In the genomic region with DNA sequence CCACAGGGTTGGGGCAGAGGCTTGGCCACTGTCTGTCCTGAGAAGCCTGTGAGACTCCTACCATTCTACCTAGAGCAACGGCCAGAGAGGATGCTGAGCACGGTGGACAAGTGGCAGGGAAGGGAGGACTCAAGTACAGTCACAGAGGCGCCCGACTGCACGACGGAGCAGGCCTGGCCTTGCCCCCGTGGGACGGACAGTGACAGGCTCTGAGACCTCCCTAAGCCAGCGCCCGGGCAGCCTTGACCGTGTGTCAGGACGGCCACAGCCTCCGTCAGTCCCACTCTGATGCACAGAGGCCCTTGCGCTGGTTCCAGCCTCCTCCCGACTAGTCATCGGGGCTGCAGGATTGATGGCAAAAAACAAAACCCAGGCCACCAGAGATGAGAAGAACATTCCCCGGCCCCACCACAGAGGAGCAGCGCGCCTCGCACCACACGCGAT, we compare ENCODE assay signal across 19 cellular contexts. TPM values are rescaled to one million over a fixed set of nuclear protein-coding genes. Genes with fewer than 3 reads are reported as not detected.
DNase-seq lines count a peak whose midpoint lies in the region; ATAC-seq and TF ChIP-seq lines count a peak whose summit lies in the region.
"Had no signal": no experiment of that assay in that cellular context is flagged by ENCODE, and none has a peak within 500 bp of the region (broad histone marks: within the 10 kb centered on the region; RNA-seq: fewer than 3 reads in every experiment).

No MANE protein-coding gene starts in this region.

- ATAC-seq in activated naive CD4-positive, alpha-beta T cell treated with anti-CD3 and anti-CD28 coated beads, Interleukin-2, amount 50 U/mL, for 72 hours: peak in 1 of 2 donors; percentile 13
- no peak for ATAC-seq in natural killer cell treated with Interleukin-12 subunit alpha and Interleukin-12 subunit beta and Interleukin-15 and Interleukin-18, amount 100 ng/mL, for 72 hours
- ATAC-seq in GM21423 (IDR thresholded peaks at IDR 0.05; ENCODE audit: unreplicated experiment) (no peak), GM18870 (IDR thresholded peaks at IDR 0.05; ENCODE audit: unreplicated experiment) (no peak), GM21825 (IDR thresholded peaks at IDR 0.05; ENCODE audit: unreplicated experiment) (no peak)

- no peaks in the 10 kb centered on the region for H3K4me1 ChIP-seq in Peyer's patch
- H3K4me1 ChIP-seq: tibial nerve had no signal

- no peak overlapping the region for H3K27ac ChIP-seq in Peyer's patch
- H3K27ac ChIP-seq: KMS-11, tibial nerve had no signal

- no peaks in the 10 kb centered on the region for H3K9me3 ChIP-seq in Peyer's patch

- H3K27me3 Mint-ChIP-seq in natural killer cell treated with Interleukin-12 subunit alpha and Interleukin-12 subunit beta and Interleukin-15 and Interleukin-18, amount 100 ng/mL, for 72 hours: no peaks in the 10 kb centered on the region
- H3K27me3 Mint-ChIP-seq: activated CD4-positive, alpha-beta T cell treated with anti-CD3 and anti-CD28 coated beads for 36 hours; activated naive CD8-positive, alpha-beta T cell had no signal

- no peak overlapping the region for H3K4me3 ChIP-seq in Peyer's patch
- H3K4me3 ChIP-seq: tibial nerve had no signal

- H3K27ac Mint-ChIP-seq in activated naive CD4-positive, alpha-beta T cell treated with anti-CD3 and anti-CD28 coated beads, Interleukin-2, amount 50 U/mL, for 72 hours: peak overlapping the region; percentile 16 to 24
- H3K27ac Mint-ChIP-seq in natural killer cell treated with Interleukin-12 subunit alpha and Interleukin-12 subunit beta and Interleukin-15 and Interleukin-18, amount 100 ng/mL, for 72 hours: peak overlapping the region; percentile 36 to 69

- no peaks in the 10 kb centered on the region for H3K27me3 ChIP-seq in Peyer's patch
- H3K27me3 ChIP-seq: tibial nerve had no signal

- TF ChIP-seq CTCF in Peyer's patch (IDR thresholded peaks at IDR 0.05): no peak

- no peaks in the 10 kb centered on the region for H3K36me3 Mint-ChIP-seq in activated naive CD4-positive, alpha-beta T cell treated with anti-CD3 and anti-CD28 coated beads, Interleukin-2, amount 50 U/mL, for 72 hours
- H3K36me3 Mint-ChIP-seq in natural killer cell treated with Interleukin-12 subunit alpha and Interleukin-12 subunit beta and Interleukin-15 and Interleukin-18, amount 100 ng/mL, for 72 hours: no peaks in the 10 kb centered on the region
- H3K36me3 Mint-ChIP-seq: stimulated activated naive B cell treated with anti-CD40 and anti-IgM and Interleukin-4, amounts not matched to agents 10 μg/mL and 1 μg/mL and 100 μg/mL, for 72 hours had no signal

- TF ChIP-seq POLR2A in Peyer's patch (IDR thresholded peaks at IDR 0.05): no peak

- H3K4me1 Mint-ChIP-seq in natural killer cell treated with Interleukin-12 subunit alpha and Interleukin-12 subunit beta and Interleukin-15 and Interleukin-18, amount 100 ng/mL, for 72 hours (ENCODE audit: low read depth in 2 of 2): peaks cover 12 to 21% of the 10 kb centered on the region in 2 donors

- H3K36me3 ChIP-seq in Peyer's patch: peaks cover 0 to 10% (median 0%) of the 10 kb centered on the region in 3 donors

- no peaks in the 10 kb centered on the region for H3K9me3 Mint-ChIP-seq in activated naive CD4-positive, alpha-beta T cell treated with anti-CD3 and anti-CD28 coated beads, Interleukin-2, amount 50 U/mL, for 72 hours
- H3K9me3 Mint-ChIP-seq in natural killer cell treated with Interleukin-12 subunit alpha and Interleukin-12 subunit beta and Interleukin-15 and Interleukin-18, amount 100 ng/mL, for 72 hours: no peaks in the 10 kb centered on the region

- DNase-seq in activated naive CD4-positive, alpha-beta T cell treated with anti-CD3 and anti-CD28 coated beads, Interleukin-2, amount 50 U/mL, for 72 hours (ENCODE audit: low spot score in 2 of 2): no peak
- no peak for DNase-seq in activated naive CD4-positive, alpha-beta T cell treated with anti-CD3 and anti-CD28 coated beads, Interleukin-2, amount 50 U/mL, for 16 hours
- DNase-seq in cerebellar cortex (ENCODE audit: low spot score) (peak; percentile 42), Peyer's patch (no peak)
- no peak for DNase-seq in natural killer cell treated with Interleukin-12 subunit alpha and Interleukin-12 subunit beta and Interleukin-15 and Interleukin-18, amount 100 ng/mL, for 72 hours (ENCODE audit: low spot score)
- DNase-seq: Calu3; hypothalamus; kidney glomerular epithelial cell; NCI-H2081 treated with DMSO at 0.1 percent for 48 hours; NCI-H526; retina; stimulated activated naive B cell treated with anti-CD40 and anti-IgM and Interleukin-4, amounts not matched to agents 10 μg/mL and 1 μg/mL and 100 μg/mL, for 72 hours had no signal

- no peak overlapping the region for H3K4me3 Mint-ChIP-seq in natural killer cell treated with Interleukin-12 subunit alpha and Interleukin-12 subunit beta and Interleukin-15 and Interleukin-18, amount 100 ng/mL, for 72 hours
- H3K4me3 Mint-ChIP-seq: activated CD4-positive, alpha-beta T cell treated with anti-CD3 and anti-CD28 coated beads for 36 hours; stimulated activated naive B cell treated with anti-CD40 and anti-IgM and Interleukin-4, amounts not matched to agents 10 μg/mL and 1 μg/mL and 100 μg/mL, for 72 hours had no signal

RNA-seq across cellular contexts. Expression of gene MXD4, which starts 36.7 kb away (rescaled TPM):
- 10 to 100 TPM in 1 of 2 donors, 1 to 10 TPM in 1; 5.1 to 10.6 TPM for total RNA-seq in activated naive CD4-positive, alpha-beta T cell treated with anti-CD3 and anti-CD28 coated beads, Interleukin-2, amount 50 U/mL, for 72 hours
- 10 to 100 TPM; 13.9 to 14.5 TPM for total RNA-seq in natural killer cell treated with Interleukin-12 subunit alpha and Interleukin-12 subunit beta and Interleukin-15 and Interleukin-18, amount 100 ng/mL, for 72 hours
- total RNA-seq in Peyer's patch: 10 to 100 TPM; 28.9 to 52.5 (median 44.0) TPM

RNA-seq across cellular contexts. Expression of gene HAUS3, which starts 56.6 kb away (rescaled TPM):
- 10 to 100 TPM; 22.1 to 24.9 TPM for total RNA-seq in activated naive CD4-positive, alpha-beta T cell treated with anti-CD3 and anti-CD28 coated beads, Interleukin-2, amount 50 U/mL, for 72 hours
- 10 to 100 TPM; 17.6 to 30.0 TPM for total RNA-seq in natural killer cell treated with Interleukin-12 subunit alpha and Interleukin-12 subunit beta and Interleukin-15 and Interleukin-18, amount 100 ng/mL, for 72 hours
- 10 to 100 TPM in 1 of 4 donors, 1 to 10 TPM in 3; 8.6 to 11.6 (median 9.0) TPM for total RNA-seq in Peyer's patch

RNA-seq across cellular contexts. Expression of gene POLN, which starts 56.6 kb away (rescaled TPM):
- 1 to 10 TPM; 1.8 to 7.3 TPM for total RNA-seq in activated naive CD4-positive, alpha-beta T cell treated with anti-CD3 and anti-CD28 coated beads, Interleukin-2, amount 50 U/mL, for 72 hours
- total RNA-seq in natural killer cell treated with Interleukin-12 subunit alpha and Interleukin-12 subunit beta and Interleukin-15 and Interleukin-18, amount 100 ng/mL, for 72 hours: 1 to 10 TPM; 3.8 to 6.1 TPM
- total RNA-seq in Peyer's patch: 1 to 10 TPM in 3 of 4 donors, under 1 TPM in 1; 0.70 to 6.6 (median 3.2) TPM
